In the genomic region with DNA sequence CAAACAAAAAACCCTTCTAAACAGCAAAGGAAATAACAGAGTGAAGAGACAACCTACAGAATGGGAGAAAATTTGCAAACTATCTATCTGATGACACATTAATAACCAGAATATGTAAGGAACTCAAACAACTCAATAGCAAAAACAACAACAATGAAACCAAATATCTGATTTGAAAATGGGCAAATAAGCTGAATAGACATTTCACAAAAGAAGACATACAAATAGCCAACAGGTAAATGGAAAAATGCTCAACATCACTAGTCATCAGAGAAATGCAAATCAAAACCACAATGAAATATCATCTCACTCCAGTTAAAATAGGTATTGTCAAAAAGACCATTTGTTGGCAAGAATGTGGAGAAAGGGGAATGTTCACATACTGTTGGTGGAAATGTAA, we compare ENCODE assay signal across 27 cellular contexts.
"Had no signal": no experiment of that assay in that cellular context is flagged by ENCODE, and none has a peak within 500 bp of the region (broad histone marks: within the 10 kb centered on the region; RNA-seq: fewer than 3 reads in every experiment).

No MANE protein-coding gene starts in this region.

- H3K27ac ChIP-seq: left lung, lower lobe of right lung, parathyroid adenoma, right atrium auricular region, skin epidermis, stomach, testis, thyroid gland, transverse colon, upper lobe of left lung, vagina had no signal

- H3K9ac ChIP-seq: parathyroid adenoma had no signal

- H3K79me2 ChIP-seq: parathyroid adenoma had no signal

- DNase-seq: hypothalamus; immature natural killer cell; kidney; left colon; left lung; lower lobe of right lung; mammary epithelial cell; mesenchymal stem cell; naive thymus-derived CD8-positive, alpha-beta T cell; nucleus accumbens; stimulated activated CD4-positive, alpha-beta T cell treated with anti-CD3 and anti-CD28 coated beads, Interleukin-12 subunit alpha, Interleukin-12 subunit beta, amount 100 ng/mL, for 4 hours; stimulated activated CD4-positive, alpha-beta T cell treated with anti-CD3 and anti-CD28 coated beads, Interleukin-15, amount 100 ng/mL, for 24 hours; stimulated activated CD4-positive, alpha-beta T cell treated with anti-CD3 and anti-CD28 coated beads, Interleukin-2, amount 100 ng/mL, for 24 hours; stimulated activated CD4-positive, alpha-beta T cell treated with anti-CD3 and anti-CD28 coated beads, Interleukin-4, amount 100 ng/mL, for 1 hour; stimulated activated naive B cell treated with anti-CD40 and anti-IgM and Interleukin-4, amounts not matched to agents 10 μg/mL and 1 μg/mL and 100 μg/mL, for 72 hours; stimulated activated naive CD8-positive, alpha-beta T cell treated with anti-CD3 and anti-CD28 coated beads, Interleukin-15, Interleukin-2, amounts not matched to agents 100 U/mL and 50 U/mL, for 24 hours; stomach; testis; thyroid gland; transverse colon; upper lobe of left lung had no signal

- H3K27me3 ChIP-seq: left lung, right atrium auricular region, stomach, testis, thyroid gland, transverse colon, upper lobe of left lung, vagina had no signal

- ATAC-seq: left colon; left lung; lower lobe of right lung; naive thymus-derived CD8-positive, alpha-beta T cell; sciatic nerve; stimulated activated naive B cell treated with anti-CD40 and anti-IgM and Interleukin-4, amounts not matched to agents 10 μg/mL and 1 μg/mL and 100 μg/mL, for 72 hours; stimulated activated naive CD8-positive, alpha-beta T cell treated with anti-CD3 and anti-CD28 coated beads, Interleukin-15, Interleukin-2, amounts not matched to agents 100 U/mL and 50 U/mL, for 24 hours had no signal

- FAIRE-seq: islet of Langerhans, kidney had no signal

- H3K36me3 ChIP-seq: left lung, lower lobe of right lung, right atrium auricular region, stomach, thyroid gland, transverse colon, upper lobe of left lung, vagina had no signal

- H3K9me3 ChIP-seq: left lung, lower lobe of right lung, right atrium auricular region, stomach, testis, thyroid gland, transverse colon, upper lobe of left lung, vagina had no signal

- H3K4me3 ChIP-seq: left lung, lower lobe of right lung, right atrium auricular region, skin epidermis, stomach, testis, thyroid gland, transverse colon, upper lobe of left lung, vagina had no signal

- H2AFZ ChIP-seq: parathyroid adenoma had no signal

- H3K4me1 ChIP-seq: lower lobe of right lung, parathyroid adenoma, right atrium auricular region, stomach, testis, upper lobe of left lung, vagina had no signal
